ENCODE assay signal across 8 cellular contexts in the genomic region with DNA sequence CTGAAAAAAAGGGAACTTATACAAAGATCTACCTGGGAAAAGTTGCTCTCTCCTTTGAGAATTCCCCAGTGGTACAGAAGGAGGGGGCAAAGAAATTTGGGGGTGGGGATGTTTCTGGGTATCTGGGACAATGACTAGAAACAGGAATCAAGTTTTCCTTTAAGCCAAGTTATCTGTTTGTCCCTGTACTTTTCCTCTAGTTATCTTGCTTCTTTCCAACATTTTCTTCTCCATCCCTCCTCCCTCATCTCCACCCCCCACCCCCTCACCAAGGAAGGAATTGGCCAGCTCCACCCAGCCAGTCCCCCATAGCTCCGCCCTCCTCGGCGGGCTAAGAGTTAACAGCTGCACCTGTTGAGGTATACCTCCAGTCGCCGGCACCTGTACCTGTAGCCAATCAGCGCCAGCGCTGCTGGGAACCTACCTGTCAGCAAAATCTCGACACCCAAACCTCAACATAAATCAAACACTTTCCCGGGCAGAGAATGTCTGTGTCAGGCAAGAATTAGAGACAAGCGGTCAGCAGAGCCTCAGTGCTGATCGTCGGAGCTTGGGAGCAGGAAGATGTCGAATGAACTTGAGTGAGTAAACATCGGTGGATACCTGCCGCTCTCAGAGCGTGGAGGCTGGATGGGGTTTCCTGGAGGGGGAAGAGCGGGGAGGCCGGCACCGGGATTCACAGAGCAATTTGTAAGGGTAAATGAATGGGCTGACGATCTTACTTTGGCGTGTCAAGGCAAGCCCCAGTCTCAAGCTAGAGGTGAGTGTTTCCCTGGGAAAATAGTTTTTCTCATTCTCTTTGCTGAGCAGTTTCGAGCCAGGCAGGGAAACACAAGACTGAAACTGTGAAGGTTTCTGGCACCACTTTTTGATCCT. TPM values are rescaled to one million over a fixed set of nuclear protein-coding genes. Genes with fewer than 3 reads are reported as not detected.
A peak's percentile ranks its signal among the peaks of the same experiment; 100 is the strongest.
DNase-seq lines count a peak whose midpoint lies in the region; ATAC-seq, FAIRE-seq and TF ChIP-seq lines count a peak whose summit lies in the region.

A gene (plus strand): TSS at position 370 of the 876 bp plus-strand sequence. CDS start 195 bp downstream, at position 565.

- no peaks in the 10 kb centered on the region for H3K36me3 Mint-ChIP-seq in H9 (ENCODE audit: insufficient read depth in 1 of 3, low read depth in 3 of 3)

- H3K79me2 ChIP-seq in H9 (ENCODE audit: insufficient read depth, low read length), result no peaks in the 10 kb centered on the region

- H3K27ac ChIP-seq in H9 (ENCODE audit: insufficient read length, low read depth, low read length) (no peak within 1 kb of the TSS), pancreas (no peak within 1 kb of the TSS)

- H3K14ac ChIP-seq in H9 (ENCODE audit: insufficient read depth, low read length), result no peak within 1 kb of the TSS; the same call in 1 of the 2 replicates

- TF ChIP-seq CTCF in H9 (conservative IDR thresholded peaks at IDR 0.05) (no peak), pancreas (IDR thresholded peaks at IDR 0.05) (no peak)

- H3K36me3 ChIP-seq in endocrine pancreas (ENCODE audit: control insufficient read depth, insufficient read depth, low read length) (no peaks in the 10 kb centered on the region), pancreas (no peaks in the 10 kb centered on the region)

- H3T11ph ChIP-seq in H9 (ENCODE audit: low read length), result no peak within 1 kb of the TSS

- no peak within 1 kb of the TSS for H2BK20ac ChIP-seq in H9 (ENCODE audit: low read depth, low read length, poor library complexity, severe bottlenecking)

- H3K18ac ChIP-seq in H9 (ENCODE audit: insufficient read length, low read depth, low read length), result no peak within 1 kb of the TSS

- H2BK5ac ChIP-seq in H9 (ENCODE audit: insufficient read length, low read length), result no peak within 1 kb of the TSS

- ATAC-seq in pancreas (peak; percentile 79 to 85 (median 80)), GM21447 (IDR thresholded peaks at IDR 0.05; ENCODE audit: unreplicated experiment) (no peak), HG03095 (IDR thresholded peaks at IDR 0.05; ENCODE audit: unreplicated experiment) (no peak), HG03565 (IDR thresholded peaks at IDR 0.05; ENCODE audit: unreplicated experiment) (no peak)

- H2BK15ac ChIP-seq in H9 (ENCODE audit: low read depth, low read length), result no peak within 1 kb of the TSS

- peak within 1 kb of the TSS; percentile 4 to 35 (median 20); a peak in 2 of 7 replicates for H3K27ac Mint-ChIP-seq in H9

- no peak for FAIRE-seq in pancreas (lab: Jason Lieb, UNC)

- H4K20me1 ChIP-seq in H9 (ENCODE audit: control insufficient read depth, insufficient read depth, insufficient read length), result peaks cover 3% of the 10 kb centered on the region

- H3K4me1 Mint-ChIP-seq in H9, result peaks cover 51 to 64% of the 10 kb centered on the region in 2 experiments

- H3K23me2 ChIP-seq in H9 (ENCODE audit: insufficient read length, low read depth, low read length, poor library complexity, severe bottlenecking), result peaks cover 15% of the 10 kb centered on the region

- H3K27me3 ChIP-seq in H9 (ENCODE audit: insufficient read depth, low read length), result peaks cover 8% of the 10 kb centered on the region; the same call in 1 of the 2 replicates
- H3K27me3 ChIP-seq in endocrine pancreas (ENCODE audit: control insufficient read depth, insufficient read depth, low read length), result no peaks in the 10 kb centered on the region
- no peaks in the 10 kb centered on the region for H3K27me3 ChIP-seq in pancreas

- no peak within 1 kb of the TSS for H4K5ac ChIP-seq in H9 (ENCODE audit: insufficient read length, low read depth, low read length)

- H3K9me3 Mint-ChIP-seq in H9, result no peaks in the 10 kb centered on the region; a peak in 1 of 5 replicates

- intact Hi-C loops in pancreas (cut with DNase I), result no loop called here

- no peak within 1 kb of the TSS for H4K91ac ChIP-seq in H9 (ENCODE audit: insufficient read length, low read depth, low read length)

- no peaks in the 10 kb centered on the region for H3K79me1 ChIP-seq in H9 (ENCODE audit: insufficient read depth, low read depth, low read length, poor library complexity, severe bottlenecking)

- no peak within 1 kb of the TSS for H2BK120ac ChIP-seq in H9 (ENCODE audit: low read depth, low read length, poor library complexity, severe bottlenecking)

- no peak within 1 kb of the TSS for H3K23ac ChIP-seq in H9 (ENCODE audit: insufficient read length, low read depth, low read length)

- peak within 1 kb of the TSS; percentile 63 to 76 for H3K4me3 Mint-ChIP-seq in H9

- no CpG with 5 or more reads among the region's 22 CpGs for WGBS in H9 (ENCODE audit: extremely low coverage, insufficient read length, low lambda C conversion rate)
- WGBS in pancreas, 2 donors, result 1 to 3% methylated on average over 22 of the region's 22 CpGs

- H2BK12ac ChIP-seq in H9 (ENCODE audit: insufficient read length, low read depth, low read length), result no peak within 1 kb of the TSS

- H2AFZ ChIP-seq in H9 (ENCODE audit: low read length), result peak within 1 kb of the TSS; percentile 76

- DNase-seq in H9 (peak; percentile 93), NCI-H526 treated with DMSO at 0.1 percent for 48 hours (lab: John Stamatoyannopoulos, UW) (peak; percentile 43), pancreas (peak; percentile 49 to 82 (median 64)), T1000 (lab: John Stamatoyannopoulos, UW) (no peak)

- H3K4me1 ChIP-seq in H9 (ENCODE audit: insufficient read depth, low read length), result no peaks in the 10 kb centered on the region
- no peaks in the 10 kb centered on the region for H3K4me1 ChIP-seq in endocrine pancreas (ENCODE audit: control insufficient read depth, insufficient read depth, low read length)
- H3K4me1 ChIP-seq in pancreas, result peaks cover 0 to 10% (median 0%) of the 10 kb centered on the region in 3 donors

- H3K27me3 Mint-ChIP-seq in H9 (ENCODE audit: low read depth), result peaks cover 42% of the 10 kb centered on the region

- H3K4ac ChIP-seq in H9 (ENCODE audit: low read depth, low read length), result no peak within 1 kb of the TSS

- H3K9me3 ChIP-seq in H9 (ENCODE audit: control insufficient read depth, low read depth, low read length) (no peaks in the 10 kb centered on the region), endocrine pancreas (ENCODE audit: control insufficient read depth, low read length) (no peaks in the 10 kb centered on the region), pancreas (no peaks in the 10 kb centered on the region)

- H3K9ac ChIP-seq in H9 (ENCODE audit: extremely low read depth, insufficient read length, low read length) (no peak within 1 kb of the TSS), endocrine pancreas (ENCODE audit: control insufficient read depth, insufficient read depth, low read length) (peak within 1 kb of the TSS; percentile 51)

- H3K56ac ChIP-seq in H9 (ENCODE audit: insufficient read length, low read depth, low read length), result no peak within 1 kb of the TSS

- H2AK5ac ChIP-seq in H9 (ENCODE audit: insufficient read length, low read length), result no peak within 1 kb of the TSS

- H3K4me2 ChIP-seq in H9 (ENCODE audit: insufficient read depth, insufficient read length, low read length), result peak within 1 kb of the TSS; percentile 85

- no peak within 1 kb of the TSS for H4K8ac ChIP-seq in H9 (replicated peaks; ENCODE audit: insufficient read length, low read depth, low read length)

- peak within 1 kb of the TSS; percentile 69 for H3K4me3 ChIP-seq in endocrine pancreas (ENCODE audit: control insufficient read depth, insufficient read depth, low read length)
- H3K4me3 ChIP-seq in pancreas, result peak within 1 kb of the TSS in 2 of 4 donors; percentile 30 to 43

RNA-seq across cellular contexts. Expression of the gene that starts here (rescaled TPM):
- total RNA-seq in H9 (2021), result 3.5 and 4.0 TPM in 2 replicates
- under 1 TPM; 0.16 to 0.86 (median 0.47) TPM for total RNA-seq in pancreas
- under 1 TPM; 0.11 to 0.33 TPM for polyA plus RNA-seq in pancreas

Comparison
In these comparisons a context has a peak if more than half of its experiments do, and no peak if none do; other contexts are left out.
1. Peak in DNase-seq and ATAC-seq in pancreas; RNA of the gene not detected or under 1 TPM.